Comparison of ENCODE assay signal across 12 cellular contexts in the genomic region with DNA sequence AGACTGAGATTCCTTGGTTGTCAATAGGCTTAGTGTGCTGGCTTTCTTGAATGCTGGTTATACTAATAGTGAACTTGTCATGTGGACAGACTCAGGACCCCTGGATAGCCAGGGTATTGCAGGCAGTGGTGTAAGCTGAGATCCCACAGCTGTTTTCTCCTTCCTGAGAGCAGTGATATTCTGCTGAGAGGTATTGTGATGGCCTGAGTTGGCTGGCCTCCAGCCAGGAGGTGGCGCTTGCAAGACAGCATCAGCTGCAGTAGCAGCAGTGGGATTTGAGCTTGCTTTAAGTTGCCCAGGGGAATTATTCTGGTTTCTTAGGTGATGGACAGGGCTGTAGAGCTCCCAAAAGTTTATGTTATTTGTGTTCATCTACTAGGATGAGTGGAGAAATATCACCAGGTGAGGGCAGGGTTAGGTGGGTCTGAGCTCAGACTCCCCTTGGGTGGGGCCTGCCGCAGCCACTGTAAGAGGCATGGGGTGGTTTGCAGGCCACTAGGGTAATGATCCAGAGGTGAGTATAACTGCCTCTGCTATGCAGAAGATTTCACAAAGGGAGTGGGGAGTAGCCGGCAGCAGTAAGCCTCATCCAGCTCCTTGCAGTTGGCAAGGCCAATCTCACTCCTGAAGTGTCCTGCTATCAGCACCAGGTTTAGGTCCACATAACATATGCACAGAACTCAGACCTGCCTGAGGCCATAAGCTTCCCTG.
DNase-seq lines count a peak whose midpoint lies in the region; ATAC-seq and FAIRE-seq lines count a peak whose summit lies in the region.
"Had no signal": no experiment of that assay in that cellular context is flagged by ENCODE, and none has a peak within 500 bp of the region (broad histone marks: within the 10 kb centered on the region; RNA-seq: fewer than 3 reads in every experiment).

No MANE protein-coding gene starts in this region.

- no peaks in the 10 kb centered on the region for H3K4me1 ChIP-seq in right cardiac atrium (ENCODE audit: control insufficient read depth, insufficient read depth, low read length)
- H3K4me1 ChIP-seq: esophagus squamous epithelium had no signal

- WGBS in right cardiac atrium, result 84% methylated on average over 3 of the region's 3 CpGs

- no peaks in the 10 kb centered on the region for H3K9me3 ChIP-seq in right cardiac atrium (ENCODE audit: control insufficient read depth, low read length)

- H3K27me3 ChIP-seq in right cardiac atrium (ENCODE audit: control insufficient read depth, insufficient read depth), result no peaks in the 10 kb centered on the region
- H3K27me3 ChIP-seq: esophagus squamous epithelium had no signal

- DNase-seq in stimulated activated CD4-positive, alpha-beta T cell treated with anti-CD3 and anti-CD28 coated beads, Interleukin-15, amount 100 ng/mL, for 24 hours, result peak; percentile 15
- DNase-seq in stimulated activated CD4-positive, alpha-beta T cell treated with anti-CD3 and anti-CD28 coated beads, Interleukin-4, amount 100 ng/mL, for 4 hours, result no peak
- DNase-seq in RPMI7951 (ENCODE audit: low read depth) (peak; percentile 4), right cardiac atrium (peak in 2 of 3 donors; percentile 50 to 67), SKM-1 (lab: John Stamatoyannopoulos, UW; ENCODE audit: unreplicated experiment) (no peak), RCC 7860 (ENCODE audit: low spot score) (no peak)
- DNase-seq: activated CD8-positive, alpha-beta memory T cell treated with anti-CD3 and anti-CD28 coated beads, Interleukin-2, amount 10 ng/mL, durations not matched to agents 7 days and 5 days; esophagus squamous epithelium; left cardiac atrium had no signal

- ATAC-seq in right cardiac atrium (no peak), HG02885 (IDR thresholded peaks at IDR 0.05; ENCODE audit: poor library complexity, unreplicated experiment) (no peak), GM21390 (IDR thresholded peaks at IDR 0.05; ENCODE audit: unreplicated experiment) (no peak)
- ATAC-seq: activated CD8-positive, alpha-beta memory T cell treated with anti-CD3 and anti-CD28 coated beads, Interleukin-2, amount 10 ng/mL, durations not matched to agents 7 days and 5 days had no signal

- no peak overlapping the region for H3K4me3 ChIP-seq in right cardiac atrium (ENCODE audit: low read length)
- H3K4me3 ChIP-seq: esophagus squamous epithelium had no signal

- no peak overlapping the region for H3K27ac ChIP-seq in right cardiac atrium (ENCODE audit: low read length)
- H3K27ac ChIP-seq: C4-2B, esophagus squamous epithelium had no signal

- intact Hi-C loops in right cardiac atrium (cut with DNase I), result no loop called here

- FAIRE-seq in RCC 7860 (lab: Jason Lieb, UNC), result no peak

Comparison
In these comparisons a context has a peak if more than half of its experiments do, and no peak if none do; other contexts are left out.
1. DNase-seq: peak in stimulated activated CD4-positive, alpha-beta T cell treated with anti-CD3 and anti-CD28 coated beads, Interleukin-15, amount 100 ng/mL, for 24 hours (single experiment), RPMI7951 (single experiment) and right cardiac atrium (2 of 3); none in stimulated activated CD4-positive, alpha-beta T cell treated with anti-CD3 and anti-CD28 coated beads, Interleukin-4, amount 100 ng/mL, for 4 hours (0 of 2), SKM-1 (single experiment) and RCC 7860 (single experiment).